20 cellular contexts compared by ENCODE assay signal in the genomic region with DNA sequence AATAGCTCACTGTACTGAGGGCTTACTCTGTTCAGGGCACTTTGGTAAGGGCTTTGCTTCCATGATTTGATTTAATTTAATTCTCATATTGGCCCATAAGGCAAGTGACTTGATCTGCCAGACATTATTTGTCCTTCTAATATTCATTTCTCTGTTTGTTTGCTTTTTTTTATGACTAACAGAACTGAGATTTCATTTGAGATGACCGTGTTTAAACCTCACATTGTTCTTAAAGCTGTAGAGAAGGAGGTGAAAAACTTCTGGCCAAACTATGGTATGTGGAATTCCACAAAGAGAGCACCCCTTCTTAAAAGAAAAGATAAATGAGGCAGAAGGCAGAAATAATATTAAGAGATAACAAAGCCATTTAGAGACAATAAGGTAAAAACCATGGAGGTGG.
"Had no signal": no experiment of that assay in that cellular context is flagged by ENCODE, and none has a peak within 500 bp of the region (broad histone marks: within the 10 kb centered on the region; RNA-seq: fewer than 3 reads in every experiment).

No MANE protein-coding gene starts in this region.

- H3K79me2 ChIP-seq: hepatocyte had no signal

- ATAC-seq: left ventricle myocardium superior, natural killer cell had no signal

- H3K36me3 ChIP-seq: ascending aorta, ovary, prostate gland, spleen, upper lobe of left lung had no signal

- H3K27ac ChIP-seq: ascending aorta, hepatocyte, ovary, prostate gland, spleen, upper lobe of left lung had no signal

- FAIRE-seq: TTC549 had no signal

- H3K4me2 ChIP-seq: hepatocyte had no signal

- H2AFZ ChIP-seq: hepatocyte had no signal

- DNase-seq: activated gamma-delta T cell treated with Interleukin-2 at 50 U/mL for 16 hours; activated T-cell treated with anti-CD3 and anti-CD28 coated beads, Interleukin-2, amount 50 U/mL, for 1 hour; cerebellar nuclear complex; cortex of kidney; endodermal cell; erythroblast; foreskin melanocyte; glutamatergic neuron; left ventricle myocardium superior; midbrain; natural killer cell; ovary; spleen; stimulated activated CD4-positive, alpha-beta T cell treated with anti-CD3 and anti-CD28 coated beads, Interleukin-4, amount 100 ng/mL, for 24 hours; stimulated activated naive CD4-positive, alpha-beta T cell treated with Interleukin-2 at 50 U/mL for 16 hours; upper lobe of left lung had no signal

- H3K4me3 ChIP-seq: ascending aorta, hepatocyte, ovary, prostate gland, spleen, upper lobe of left lung had no signal

- H3K4me1 ChIP-seq: ascending aorta, prostate gland, spleen had no signal

- H3K9me3 ChIP-seq: ascending aorta, ovary, prostate gland, spleen, upper lobe of left lung had no signal

- H3K27me3 ChIP-seq: ascending aorta, hepatocyte, ovary, spleen, upper lobe of left lung had no signal
